ENCODE assay signal across 32 cellular contexts in the genomic region with DNA sequence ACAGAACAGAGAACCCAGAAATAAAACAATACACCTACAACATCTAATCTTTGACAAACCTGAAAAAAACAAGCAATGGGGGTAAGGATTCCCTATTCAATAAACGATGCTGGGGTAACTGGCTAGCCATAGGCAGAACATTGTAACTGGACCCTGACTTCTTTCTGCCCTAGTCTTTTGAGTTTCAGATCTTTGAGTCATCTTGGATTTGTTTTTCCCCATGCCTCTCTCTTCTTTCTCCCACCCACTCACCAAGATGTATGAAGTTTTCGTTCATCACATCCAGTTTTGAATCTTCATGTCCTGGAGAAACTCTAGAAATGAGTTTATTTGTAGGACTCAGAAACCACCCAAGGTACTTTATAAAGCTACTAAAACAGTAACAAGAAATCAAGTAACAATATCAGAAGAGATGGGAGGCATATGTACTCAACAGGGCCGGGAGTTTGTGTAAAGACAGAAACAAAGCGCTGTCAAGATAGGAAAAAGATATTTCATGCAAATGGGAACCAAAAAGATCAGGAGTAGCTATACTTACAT. TPM values are rescaled to one million over a fixed set of nuclear protein-coding genes. Genes with fewer than 3 reads are reported as not detected.
"Had no signal": no experiment of that assay in that cellular context is flagged by ENCODE, and none has a peak within 500 bp of the region (broad histone marks: within the 10 kb centered on the region; RNA-seq: fewer than 3 reads in every experiment).

No MANE protein-coding gene starts in this region.

- H3K4me1 Mint-ChIP-seq: immature natural killer cell, naive B cell, natural killer cell, neural progenitor cell had no signal

- H3K27ac Mint-ChIP-seq: immature natural killer cell, natural killer cell, nephron progenitor cell, neural progenitor cell had no signal

- H2AFZ ChIP-seq: neural progenitor cell had no signal

- H3K4me3 Mint-ChIP-seq: immature natural killer cell, naive B cell, natural killer cell, nephron progenitor cell, neural progenitor cell had no signal

- H3K27ac ChIP-seq: left lung, lower lobe of right lung, neural progenitor cell, neutrophil, ovary, prostate gland, skin epidermis, stomach, testis, thyroid gland, transverse colon, upper lobe of left lung, vagina had no signal

- DNase-seq: hypothalamus; immature natural killer cell; kidney; left colon; left lung; lower lobe of right lung; mammary epithelial cell; mesenchymal stem cell; naive B cell; natural killer cell; nephron progenitor cell; occipital lobe; ovary; posterior cingulate gyrus; retina; right cardiac atrium; stimulated activated CD4-positive, alpha-beta T cell treated with anti-CD3 and anti-CD28 coated beads, Interleukin-12 subunit alpha, Interleukin-12 subunit beta, amount 100 ng/mL, for 4 hours; stimulated activated CD4-positive, alpha-beta T cell treated with anti-CD3 and anti-CD28 coated beads, Interleukin-15, amount 100 ng/mL, for 24 hours; stimulated activated CD4-positive, alpha-beta T cell treated with anti-CD3 and anti-CD28 coated beads, Interleukin-2, amount 100 ng/mL, for 24 hours; stimulated activated CD4-positive, alpha-beta T cell treated with anti-CD3 and anti-CD28 coated beads, Interleukin-4, amount 100 ng/mL, for 1 hour; stimulated activated naive CD4-positive, alpha-beta T cell; stomach; testis; thyroid gland; transverse colon; upper lobe of left lung had no signal

- H3K27me3 ChIP-seq: left lung, neural progenitor cell, ovary, stomach, testis, thyroid gland, transverse colon, upper lobe of left lung, vagina had no signal

- H3K36me3 ChIP-seq: left lung, lower lobe of right lung, neural progenitor cell, neutrophil, ovary, prostate gland, stomach, thyroid gland, upper lobe of left lung, vagina had no signal

- ATAC-seq: left colon, left lung, lower lobe of right lung, natural killer cell, right cardiac atrium, sciatic nerve had no signal

- H3K4me1 ChIP-seq: left lung, lower lobe of right lung, prostate gland, testis, thyroid gland, vagina had no signal

- H3K36me3 Mint-ChIP-seq: immature natural killer cell, natural killer cell had no signal

- H3K4me3 ChIP-seq: left lung, lower lobe of right lung, neural progenitor cell, ovary, prostate gland, skin epidermis, stomach, testis, thyroid gland, transverse colon, upper lobe of left lung, vagina had no signal

- H3K4me2 ChIP-seq: neural progenitor cell had no signal

- H3K9me3 ChIP-seq: lower lobe of right lung, neutrophil, ovary, prostate gland, testis, thyroid gland, transverse colon, vagina had no signal

RNA-seq across cellular contexts. Expression of a gene that starts 39.0 kb away (rescaled TPM):
- total RNA-seq: natural killer cell, right cardiac atrium, sciatic nerve, thyroid gland had no signal
